Comparison of ENCODE assay signal across 23 cellular contexts in genomic region chr16:4631444-4631843, GRCh38.
"Had no signal": no experiment of that assay in that cellular context is flagged by ENCODE, and none has a peak within 500 bp of the region (broad histone marks: within the 10 kb centered on the region; RNA-seq: fewer than 3 reads in every experiment).

No MANE protein-coding gene starts in this region.

- H3K4me3 Mint-ChIP-seq: dendritic cell treated with granulocyte-macrophage colony-stimulating factor and Interleukin-4, amounts not matched to agents 40 ng/mL and 50 ng/mL, for 4 days; effector memory CD8-positive, alpha-beta T cell; immature natural killer cell; naive thymus-derived CD8-positive, alpha-beta T cell; stimulated activated effector memory CD8-positive, alpha-beta T cell treated with anti-CD3 and anti-CD28 coated beads, Interleukin-12 subunit alpha, Interleukin-12 subunit beta, amount 100 ng/mL, for 72 hours; stimulated activated naive CD8-positive, alpha-beta T cell treated with anti-CD3 and anti-CD28 coated beads, Interleukin-15, Interleukin-2, amounts not matched to agents 100 ng/mL and 50 ng/mL, for 24 hours had no signal

- H3K27me3 ChIP-seq: esophagus muscularis mucosa, gastroesophageal sphincter, ovary, right atrium auricular region, testis, tibial nerve had no signal

- H3K27ac Mint-ChIP-seq: dendritic cell treated with granulocyte-macrophage colony-stimulating factor and Interleukin-4, amounts not matched to agents 40 ng/mL and 50 ng/mL, for 4 days; effector memory CD8-positive, alpha-beta T cell; stimulated activated effector memory CD8-positive, alpha-beta T cell treated with anti-CD3 and anti-CD28 coated beads, Interleukin-12 subunit alpha, Interleukin-12 subunit beta, amount 100 ng/mL, for 72 hours; stimulated activated naive CD8-positive, alpha-beta T cell treated with anti-CD3 and anti-CD28 coated beads, Interleukin-15, Interleukin-2, amounts not matched to agents 100 ng/mL and 50 ng/mL, for 24 hours had no signal

- H3K4me3 ChIP-seq: esophagus muscularis mucosa, gastroesophageal sphincter, mucosa of descending colon, ovary, right atrium auricular region, testis, tibial nerve had no signal

- FAIRE-seq: colon, kidney, small intestine had no signal

- H3K27me3 Mint-ChIP-seq: dendritic cell treated with granulocyte-macrophage colony-stimulating factor and Interleukin-4, amounts not matched to agents 40 ng/mL and 50 ng/mL, for 4 days; effector memory CD8-positive, alpha-beta T cell; naive thymus-derived CD8-positive, alpha-beta T cell; stimulated activated naive CD8-positive, alpha-beta T cell treated with anti-CD3 and anti-CD28 coated beads, Interleukin-15, Interleukin-2, amounts not matched to agents 100 ng/mL and 50 ng/mL, for 24 hours had no signal

- H3K27ac ChIP-seq: epithelial cell of prostate, esophagus muscularis mucosa, gastroesophageal sphincter, ovary, right atrium auricular region, tibial nerve had no signal

- DNase-seq: cerebellar nuclear complex; effector memory CD8-positive, alpha-beta T cell; foreskin fibroblast; glutamatergic neuron; immature natural killer cell; kidney; left cardiac atrium; mammary epithelial cell; mucosa of descending colon; naive thymus-derived CD8-positive, alpha-beta T cell; ovary; small intestine; stimulated activated CD4-positive, alpha-beta T cell treated with anti-CD3 and anti-CD28 coated beads, Interleukin-2, amount 100 ng/mL, for 48 hours; testis had no signal

- H3K9me3 ChIP-seq: gastroesophageal sphincter, ovary, testis had no signal

- H3K36me3 ChIP-seq: ovary had no signal

- H3K9me3 Mint-ChIP-seq: dendritic cell treated with granulocyte-macrophage colony-stimulating factor and Interleukin-4, amounts not matched to agents 40 ng/mL and 50 ng/mL, for 4 days; effector memory CD8-positive, alpha-beta T cell; immature natural killer cell; stimulated activated effector memory CD8-positive, alpha-beta T cell treated with anti-CD3 and anti-CD28 coated beads, Interleukin-12 subunit alpha, Interleukin-12 subunit beta, amount 100 ng/mL, for 72 hours; stimulated activated naive CD8-positive, alpha-beta T cell treated with anti-CD3 and anti-CD28 coated beads, Interleukin-15, Interleukin-2, amounts not matched to agents 100 ng/mL and 50 ng/mL, for 24 hours had no signal

- ATAC-seq: effector memory CD8-positive, alpha-beta T cell; gastroesophageal sphincter; left cardiac atrium; mucosa of descending colon; naive thymus-derived CD8-positive, alpha-beta T cell; stimulated activated effector memory CD8-positive, alpha-beta T cell treated with anti-CD3 and anti-CD28 coated beads, Interleukin-12 subunit alpha, Interleukin-12 subunit beta, amount 100 ng/mL, for 72 hours had no signal
